13 cellular contexts compared by ENCODE assay signal in genomic region chr17:72462814-72463213, GRCh38.
"Had no signal": no experiment of that assay in that cellular context is flagged by ENCODE, and none has a peak within 500 bp of the region (broad histone marks: within the 10 kb centered on the region; RNA-seq: fewer than 3 reads in every experiment).

No MANE protein-coding gene starts in this region.

- H3K4me1 ChIP-seq: gastroesophageal sphincter, parathyroid adenoma, right atrium auricular region had no signal

- H3K27me3 ChIP-seq: cardiac muscle cell, right atrium auricular region, tibial nerve had no signal

- H3K9me3 ChIP-seq: right atrium auricular region had no signal

- H3K27ac Mint-ChIP-seq: naive B cell; T-helper 2 cell treated with Interferon-gamma antibody and Interleukin-4, amounts not matched to agents 5 μg/mL and 100 μg/mL, for 36 hours had no signal

- H3K4me3 Mint-ChIP-seq: activated T-cell treated with anti-CD3 and anti-CD28 coated beads, Interleukin-2, amount 50 U/mL, for 4 hours; T-helper 2 cell treated with Interferon-gamma antibody and Interleukin-4, amounts not matched to agents 5 μg/mL and 100 μg/mL, for 36 hours had no signal

- H3K4me3 ChIP-seq: cardiac muscle cell, gastroesophageal sphincter, right atrium auricular region, tibial nerve had no signal

- H2AFZ ChIP-seq: parathyroid adenoma had no signal

- H3K4me1 Mint-ChIP-seq: naive B cell had no signal

- H3K9me3 Mint-ChIP-seq: activated T-cell treated with anti-CD3 and anti-CD28 coated beads, Interleukin-2, amount 50 U/mL, for 4 hours; T-helper 2 cell treated with Interferon-gamma antibody and Interleukin-4, amounts not matched to agents 5 μg/mL and 100 μg/mL, for 36 hours had no signal

- H3K27ac ChIP-seq: cardiac muscle cell, gastroesophageal sphincter, parathyroid adenoma, right atrium auricular region, tibial nerve had no signal

- DNase-seq: activated CD4-positive, alpha-beta T cell treated with anti-CD3 and anti-CD28 coated beads, Interleukin-2, amount 50 U/mL, for 48 hours; activated CD4-positive, CD25-positive, alpha-beta regulatory T cell treated with anti-CD3 and anti-CD28 coated beads, Interleukin-2, amount 50 U/mL, for 72 hours; activated gamma-delta T cell treated with Interleukin-2 at 50 U/mL for 16 hours; activated T-cell treated with anti-CD3 and anti-CD28 coated beads, Interleukin-2, amount 50 U/mL, for 4 hours; aorta; naive B cell; small intestine had no signal

- H3K79me2 ChIP-seq: parathyroid adenoma had no signal

- ATAC-seq: activated T-cell treated with anti-CD3 and anti-CD28 coated beads, Interleukin-2, amount 50 U/mL, for 4 hours; gastroesophageal sphincter had no signal

- H3K36me3 ChIP-seq: cardiac muscle cell, gastroesophageal sphincter, right atrium auricular region, tibial nerve had no signal

- H3K36me3 Mint-ChIP-seq: naive B cell had no signal
